10 cellular contexts compared by ENCODE assay signal in the genomic region with DNA sequence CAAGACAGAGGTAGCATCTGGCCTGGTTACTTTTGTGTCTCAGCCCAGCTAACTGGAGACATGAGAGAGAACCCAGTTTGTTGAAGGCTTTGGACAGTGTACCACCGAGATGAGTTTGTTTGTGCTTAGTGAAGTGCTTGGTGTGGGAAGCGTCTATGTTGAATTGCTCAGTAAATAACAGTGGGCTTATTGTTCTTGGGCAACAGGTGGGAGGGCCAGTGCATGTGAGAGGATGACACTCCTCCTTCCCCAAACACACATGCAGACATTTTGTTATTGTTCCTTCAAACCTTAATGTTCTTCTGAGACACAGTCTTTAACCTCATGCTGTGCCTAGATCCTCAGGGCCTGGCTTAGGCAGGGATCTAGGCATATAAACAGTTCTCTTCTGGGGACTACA. TPM values are rescaled to one million over a fixed set of nuclear protein-coding genes. Genes with fewer than 3 reads are reported as not detected.
DNase-seq lines count a peak whose midpoint lies in the region; ATAC-seq and TF ChIP-seq lines count a peak whose summit lies in the region.
"Had no signal": no experiment of that assay in that cellular context is flagged by ENCODE, and none has a peak within 500 bp of the region (broad histone marks: within the 10 kb centered on the region; RNA-seq: fewer than 3 reads in every experiment).

No MANE protein-coding gene starts in this region.

- H3K79me1 ChIP-seq in mesenchymal stem cell (replicated peaks; ENCODE audit: low read length, poor library complexity, severe bottlenecking), result no peaks in the 10 kb centered on the region

- H4K91ac ChIP-seq in mesenchymal stem cell (ENCODE audit: low read length), result no peak overlapping the region

- no peak overlapping the region for H3K14ac ChIP-seq in mesenchymal stem cell (ENCODE audit: low read length in 2 of 2)

- TF ChIP-seq CTCF in upper lobe of left lung (IDR thresholded peaks at IDR 0.05), result no peak

- CTCF ChIA-PET in activated naive CD4-positive, alpha-beta T cell treated with anti-CD3 and anti-CD28 coated beads, Interleukin-2, amount 10 ng/mL, durations not matched to agents 7 days and 5 days (lab: Charles Lee), result interaction anchor here (2.2 kb wide), 1 partner anchor 35 kb away, joined by 6 read pairs; no protein-coding TSS in a partner anchor

- no peaks in the 10 kb centered on the region for H3K27me3 ChIP-seq in mesenchymal stem cell (ENCODE audit: control insufficient read depth in 1 of 2, insufficient read depth in 1 of 2, low read length in 2 of 2)
- H3K27me3 ChIP-seq in upper lobe of left lung, result no peaks in the 10 kb centered on the region
- H3K27me3 ChIP-seq: BLaER1 had no signal

- H3K4ac ChIP-seq in mesenchymal stem cell (ENCODE audit: low read depth in 1 of 2, low read length in 2 of 2), result no peak overlapping the region

- no peak for ATAC-seq in upper lobe of left lung (ENCODE audit: low FRiP score in 2 of 2)

- no peak overlapping the region for H3K4me3 Mint-ChIP-seq in activated naive CD4-positive, alpha-beta T cell treated with anti-CD3 and anti-CD28 coated beads, Interleukin-2, amount 10 ng/mL, durations not matched to agents 7 days and 5 days
- no peak overlapping the region for H3K4me3 Mint-ChIP-seq in activated naive CD8-positive, alpha-beta T cell treated with anti-CD3 and anti-CD28 coated beads for 36 hours

- no peak overlapping the region for H2BK12ac ChIP-seq in mesenchymal stem cell (ENCODE audit: low read length in 2 of 2)

- no peak overlapping the region for H3K4me2 ChIP-seq in mesenchymal stem cell (ENCODE audit: low read length, poor library complexity, severe bottlenecking)
- H3K4me2 ChIP-seq: BLaER1 had no signal

- peaks cover 11% of the 10 kb centered on the region for H3K4me1 ChIP-seq in mesenchymal stem cell (ENCODE audit: control insufficient read depth, insufficient read depth, low read depth, low read length)
- peaks cover 21 to 58% (median 54%) of the 10 kb centered on the region in 4 donors for H3K4me1 ChIP-seq in upper lobe of left lung

- H3K18ac ChIP-seq in mesenchymal stem cell (ENCODE audit: low read depth in 1 of 2, low read length in 2 of 2), result no peak overlapping the region

- no peak overlapping the region for H2AFZ ChIP-seq in mesenchymal stem cell (ENCODE audit: low read depth, low read length)

- H3K36me3 ChIP-seq in mesenchymal stem cell (ENCODE audit: control insufficient read depth in 1 of 2, insufficient read depth in 2 of 2, low read depth in 1 of 2, low read length in 2 of 2), result peaks cover 3 to 6% of the 10 kb centered on the region in 2 experiments
- H3K36me3 ChIP-seq in upper lobe of left lung, result no peaks in the 10 kb centered on the region

- DNase-seq in activated naive CD4-positive, alpha-beta T cell treated with anti-CD3 and anti-CD28 coated beads, Interleukin-2, amount 10 ng/mL, durations not matched to agents 7 days and 5 days, result no peak
- DNase-seq in activated naive CD4-positive, alpha-beta T cell treated with anti-CD3 and anti-CD28 coated beads, Interleukin-2, amount 50 U/mL, for 16 hours, result no peak
- no peak for DNase-seq in activated naive CD8-positive, alpha-beta T cell treated with anti-CD3 and anti-CD28 coated beads for 36 hours
- DNase-seq in mesenchymal stem cell (peak; percentile 38), upper lobe of left lung (no peak), iPS-NIHi11 (ENCODE audit: low spot score) (no peak), SK-N-DZ (ENCODE audit: low spot score) (no peak)
- no peak for DNase-seq in stimulated activated CD4-positive, alpha-beta T cell treated with anti-CD3 and anti-CD28 coated beads, Interleukin-15, amount 100 ng/mL, for 24 hours
- DNase-seq: OCI-M1 had no signal

- H3K27ac Mint-ChIP-seq in activated naive CD4-positive, alpha-beta T cell treated with anti-CD3 and anti-CD28 coated beads, Interleukin-2, amount 10 ng/mL, durations not matched to agents 7 days and 5 days, result peak overlapping the region; percentile 83
- H3K27ac Mint-ChIP-seq in activated naive CD8-positive, alpha-beta T cell treated with anti-CD3 and anti-CD28 coated beads for 36 hours, result peak overlapping the region; percentile 90

- H2AK5ac ChIP-seq in mesenchymal stem cell (ENCODE audit: low read length, severe bottlenecking), result no peak overlapping the region

- no peak overlapping the region for H4K8ac ChIP-seq in mesenchymal stem cell (ENCODE audit: low read length)

- TF ChIP-seq POLR2A in upper lobe of left lung (IDR thresholded peaks at IDR 0.05), result no peak

- H3K27ac ChIP-seq in mesenchymal stem cell (ENCODE audit: low read length, poor library complexity, severe bottlenecking) (peak overlapping the region; percentile 80), upper lobe of left lung (peak overlapping the region; percentile 70 to 89 (median 74))

- H3K9ac ChIP-seq in mesenchymal stem cell (ENCODE audit: low read length), result no peak overlapping the region
- H3K9ac ChIP-seq: BLaER1 had no signal

- H3K4me3 ChIP-seq in mesenchymal stem cell (ENCODE audit: insufficient read depth in 1 of 2, low read depth in 1 of 2, low read length in 2 of 2) (no peak overlapping the region), upper lobe of left lung (no peak overlapping the region)
- H3K4me3 ChIP-seq: BLaER1 had no signal

- no peak overlapping the region for H2BK120ac ChIP-seq in mesenchymal stem cell (ENCODE audit: low read depth, low read length)

- peaks cover 68% of the 10 kb centered on the region for H3K4me1 Mint-ChIP-seq in activated naive CD4-positive, alpha-beta T cell treated with anti-CD3 and anti-CD28 coated beads, Interleukin-2, amount 10 ng/mL, durations not matched to agents 7 days and 5 days
- H3K4me1 Mint-ChIP-seq in activated naive CD8-positive, alpha-beta T cell treated with anti-CD3 and anti-CD28 coated beads for 36 hours, result peaks cover 54% of the 10 kb centered on the region

- WGBS in mesenchymal stem cell, result 17% methylated on average over 1 of the region's 2 CpGs
- WGBS in upper lobe of left lung, 2 donors, result 65 to 67% methylated on average over 2 of the region's 2 CpGs

- no peak overlapping the region for H2BK15ac ChIP-seq in mesenchymal stem cell (ENCODE audit: low read depth, poor library complexity, severe bottlenecking)

- H3K9me3 ChIP-seq in mesenchymal stem cell (ENCODE audit: control insufficient read depth, low read length), result no peaks in the 10 kb centered on the region
- H3K9me3 ChIP-seq in upper lobe of left lung, result no peaks in the 10 kb centered on the region

- no peaks in the 10 kb centered on the region for H3K27me3 Mint-ChIP-seq in activated naive CD4-positive, alpha-beta T cell treated with anti-CD3 and anti-CD28 coated beads, Interleukin-2, amount 10 ng/mL, durations not matched to agents 7 days and 5 days
- no peaks in the 10 kb centered on the region for H3K27me3 Mint-ChIP-seq in activated naive CD8-positive, alpha-beta T cell treated with anti-CD3 and anti-CD28 coated beads for 36 hours

- no peaks in the 10 kb centered on the region for H3K9me3 Mint-ChIP-seq in activated naive CD4-positive, alpha-beta T cell treated with anti-CD3 and anti-CD28 coated beads, Interleukin-2, amount 10 ng/mL, durations not matched to agents 7 days and 5 days
- peaks cover 2% of the 10 kb centered on the region for H3K9me3 Mint-ChIP-seq in activated naive CD8-positive, alpha-beta T cell treated with anti-CD3 and anti-CD28 coated beads for 36 hours

- H3K23ac ChIP-seq in mesenchymal stem cell (ENCODE audit: low read length in 2 of 2), result no peak overlapping the region

- peaks cover 54% of the 10 kb centered on the region for H3K36me3 Mint-ChIP-seq in activated naive CD4-positive, alpha-beta T cell treated with anti-CD3 and anti-CD28 coated beads, Interleukin-2, amount 10 ng/mL, durations not matched to agents 7 days and 5 days
- H3K36me3 Mint-ChIP-seq in activated naive CD8-positive, alpha-beta T cell treated with anti-CD3 and anti-CD28 coated beads for 36 hours, result peaks cover 32% of the 10 kb centered on the region

- no peak for TF ChIP-seq EP300 in upper lobe of left lung (IDR thresholded peaks at IDR 0.05)

- H2BK5ac ChIP-seq in mesenchymal stem cell (ENCODE audit: low read depth, low read length, poor library complexity, severe bottlenecking), result no peak overlapping the region

RNA-seq across cellular contexts. Expression of gene MSN, which starts 39.7 kb away (rescaled TPM):
- total RNA-seq in activated naive CD8-positive, alpha-beta T cell treated with anti-CD3 and anti-CD28 coated beads for 36 hours, result 100 to 1,000 TPM; 433 to 443 TPM
- 287 TPM for polyA plus RNA-seq in mesenchymal stem cell (2013, experiment 1 of 2)
- polyA plus RNA-seq in mesenchymal stem cell (2013, experiment 2 of 2), result 277 TPM
- 100 to 1,000 TPM; 160 to 508 (median 380) TPM for total RNA-seq in upper lobe of left lung
- 0.22 and 0.32 TPM in 2 replicates for polyA plus RNA-seq in SK-N-DZ (2014; cell fraction: cytosol; rRNA removed)
- 0.17 TPM in 1 of 2 replicates, not detected in the other for polyA plus RNA-seq in SK-N-DZ (2014; cell fraction: nucleus; rRNA removed)
